Comparison of ENCODE assay signal across 1 cellular context in the genomic region with DNA sequence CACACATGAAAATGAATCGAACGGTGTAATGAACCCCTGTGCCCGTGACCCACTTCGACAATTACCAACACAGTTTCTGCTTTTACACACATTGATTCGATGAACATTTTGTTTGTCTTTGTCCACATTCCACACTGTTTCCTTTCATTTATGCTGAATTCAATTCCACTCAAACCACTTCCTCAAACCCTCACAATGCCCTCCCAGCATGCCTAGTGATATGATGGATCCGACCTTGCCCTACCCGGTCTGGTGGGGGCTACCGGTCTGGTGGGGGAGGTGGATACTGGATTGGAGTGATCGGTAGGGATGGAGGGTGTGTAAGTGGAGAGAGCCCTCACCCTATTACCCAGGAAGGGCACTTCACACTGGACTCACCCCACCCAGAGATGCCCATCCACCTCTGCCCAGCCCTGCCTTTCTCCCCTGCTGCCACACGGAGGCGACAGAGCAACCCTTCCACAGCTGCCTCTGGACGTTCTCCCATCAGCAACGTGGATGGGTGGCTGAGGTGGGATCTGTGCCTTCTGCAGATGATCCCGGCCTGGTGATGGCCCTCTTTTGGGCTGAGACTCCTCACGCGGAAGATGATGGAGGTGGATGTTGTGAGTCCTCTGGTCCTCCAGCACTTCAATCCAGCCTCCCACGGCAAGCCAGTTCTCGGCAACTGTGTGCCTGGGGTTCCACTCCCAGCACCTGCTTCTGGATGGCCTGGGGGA.
TF ChIP-seq lines count a peak whose summit lies in the region.

No MANE protein-coding gene starts in this region.

TF ChIP-seq in HepG2, 621 proteins besides CTCF, POLR2A, EP300 and RAD21 (continued from another document and continues in another):
- TF ChIP-seq, protein P1, sequence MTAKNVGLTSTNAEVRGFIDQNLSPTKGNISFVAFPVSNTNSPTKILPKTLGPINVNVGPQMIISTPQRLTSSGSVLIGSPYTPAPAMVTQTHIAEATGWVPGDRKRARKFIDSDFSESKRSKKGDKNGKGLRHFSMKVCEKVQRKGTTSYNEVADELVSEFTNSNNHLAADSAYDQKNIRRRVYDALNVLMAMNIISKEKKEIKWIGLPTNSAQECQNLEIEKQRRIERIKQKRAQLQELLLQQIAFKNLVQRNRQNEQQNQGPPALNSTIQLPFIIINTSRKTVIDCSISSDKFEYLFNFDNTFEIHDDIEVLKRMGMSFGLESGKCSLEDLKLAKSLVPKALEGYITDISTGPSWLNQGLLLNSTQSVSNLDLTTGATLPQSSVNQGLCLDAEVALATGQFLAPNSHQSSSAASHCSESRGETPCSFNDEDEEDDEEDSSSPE (CRISPR knock-in tag; IDR thresholded peaks at IDR 0.05) = no peak
- TF ChIP-seq, protein P2, sequence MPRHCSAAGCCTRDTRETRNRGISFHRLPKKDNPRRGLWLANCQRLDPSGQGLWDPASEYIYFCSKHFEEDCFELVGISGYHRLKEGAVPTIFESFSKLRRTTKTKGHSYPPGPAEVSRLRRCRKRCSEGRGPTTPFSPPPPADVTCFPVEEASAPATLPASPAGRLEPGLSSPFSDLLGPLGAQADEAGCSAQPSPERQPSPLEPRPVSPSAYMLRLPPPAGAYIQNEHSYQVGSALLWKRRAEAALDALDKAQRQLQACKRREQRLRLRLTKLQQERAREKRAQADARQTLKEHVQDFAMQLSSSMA (CRISPR knock-in tag; IDR thresholded peaks at IDR 0.05) = no peak
- TF ChIP-seq FOXK1 (CRISPR knock-in tag; IDR thresholded peaks at IDR 0.05; ENCODE audit: borderline replicate concordance, low read depth) (no peak), DMAP1 (CRISPR knock-in tag; IDR thresholded peaks at IDR 0.05) (no peak), ZBTB38 (CRISPR knock-in tag; IDR thresholded peaks at IDR 0.05) (peak; percentile 33; the same call in 1 of the 2 replicates), KAT7 (CRISPR knock-in tag; IDR thresholded peaks at IDR 0.05; ENCODE audit: borderline replicate concordance) (no peak), ATF1 (CRISPR knock-in tag; IDR thresholded peaks at IDR 0.05) (no peak), ATF7 (IDR thresholded peaks at IDR 0.05) (no peak), ATF7 (CRISPR knock-in tag; IDR thresholded peaks at IDR 0.05) (no peak), GFI1 (CRISPR knock-in tag; IDR thresholded peaks at IDR 0.05; ENCODE audit: borderline replicate concordance) (no peak), NPAS2 (CRISPR knock-in tag; IDR thresholded peaks at IDR 0.05; ENCODE audit: borderline replicate concordance) (no peak), ZNF547 (CRISPR knock-in tag; IDR thresholded peaks at IDR 0.05) (no peak), ZNF720 (CRISPR knock-in tag; IDR thresholded peaks at IDR 0.05) (no peak), ZMYM2 (CRISPR knock-in tag; IDR thresholded peaks at IDR 0.05) (no peak), MEIS2 (CRISPR knock-in tag; IDR thresholded peaks at IDR 0.05) (0 out of 2 replicates have a peak, but pooled peaks have one; percentile 19), ETV6 (CRISPR knock-in tag; conservative IDR thresholded peaks at IDR 0.05) (no peak), ZFY (CRISPR knock-in tag; IDR thresholded peaks at IDR 0.05) (no peak), SIN3A (IDR thresholded peaks at IDR 0.05; ENCODE audit: borderline replicate concordance, low read depth, low read length) (no peak), MYNN (CRISPR knock-in tag; IDR thresholded peaks at IDR 0.05; ENCODE audit: low read depth) (no peak), U2AF2 (IDR thresholded peaks at IDR 0.05; ENCODE audit: low read depth, low read length) (no peak), AHR (CRISPR knock-in tag; IDR thresholded peaks at IDR 0.05) (peak; percentile 53; the same call in 1 of the 2 replicates), RBFOX2 (IDR thresholded peaks at IDR 0.05; ENCODE audit: low read depth, low read length) (no peak), ZNF839 (CRISPR knock-in tag; IDR thresholded peaks at IDR 0.05; ENCODE audit: borderline replicate concordance) (no peak), ARNTL (CRISPR knock-in tag; IDR thresholded peaks at IDR 0.05) (no peak), NCOA5 (CRISPR knock-in tag; IDR thresholded peaks at IDR 0.05) (no peak), TRIM24 (CRISPR knock-in tag; IDR thresholded peaks at IDR 0.05) (no peak), RFX3 (CRISPR knock-in tag; IDR thresholded peaks at IDR 0.05) (no peak), ZNF484 (CRISPR knock-in tag; IDR thresholded peaks at IDR 0.05; ENCODE audit: borderline replicate concordance, low read depth) (no peak), AGO2 (optimal IDR thresholded peaks at IDR 0.05; ENCODE audit: low read depth, low read length) (no peak), POGZ (CRISPR knock-in tag; IDR thresholded peaks at IDR 0.05) (no peak), TMF1 (CRISPR knock-in tag; IDR thresholded peaks at IDR 0.05; ENCODE audit: low read depth) (no peak), KLF6 (CRISPR knock-in tag; IDR thresholded peaks at IDR 0.05) (no peak), MIER2 (CRISPR knock-in tag; IDR thresholded peaks at IDR 0.05) (no peak), ZNF7 (CRISPR knock-in tag; IDR thresholded peaks at IDR 0.05) (no peak), SPEN (CRISPR knock-in tag; IDR thresholded peaks at IDR 0.05; ENCODE audit: low read depth) (0 out of 2 replicates have a peak, but pooled peaks have one; percentile 16), CHD2 (IDR thresholded peaks at IDR 0.05; ENCODE audit: low read depth, low read length) (no peak), FOSL2 (CRISPR knock-in tag; IDR thresholded peaks at IDR 0.05) (no peak), ZNF672 (CRISPR knock-in tag; IDR thresholded peaks at IDR 0.05) (no peak), ZSCAN25 (CRISPR knock-in tag; IDR thresholded peaks at IDR 0.05) (no peak), TCF7 (IDR thresholded peaks at IDR 0.05; ENCODE audit: low read depth) (no peak), ZBTB8A (CRISPR knock-in tag; IDR thresholded peaks at IDR 0.05; ENCODE audit: borderline replicate concordance, low read depth) (no peak)
- TF ChIP-seq, protein P3, sequence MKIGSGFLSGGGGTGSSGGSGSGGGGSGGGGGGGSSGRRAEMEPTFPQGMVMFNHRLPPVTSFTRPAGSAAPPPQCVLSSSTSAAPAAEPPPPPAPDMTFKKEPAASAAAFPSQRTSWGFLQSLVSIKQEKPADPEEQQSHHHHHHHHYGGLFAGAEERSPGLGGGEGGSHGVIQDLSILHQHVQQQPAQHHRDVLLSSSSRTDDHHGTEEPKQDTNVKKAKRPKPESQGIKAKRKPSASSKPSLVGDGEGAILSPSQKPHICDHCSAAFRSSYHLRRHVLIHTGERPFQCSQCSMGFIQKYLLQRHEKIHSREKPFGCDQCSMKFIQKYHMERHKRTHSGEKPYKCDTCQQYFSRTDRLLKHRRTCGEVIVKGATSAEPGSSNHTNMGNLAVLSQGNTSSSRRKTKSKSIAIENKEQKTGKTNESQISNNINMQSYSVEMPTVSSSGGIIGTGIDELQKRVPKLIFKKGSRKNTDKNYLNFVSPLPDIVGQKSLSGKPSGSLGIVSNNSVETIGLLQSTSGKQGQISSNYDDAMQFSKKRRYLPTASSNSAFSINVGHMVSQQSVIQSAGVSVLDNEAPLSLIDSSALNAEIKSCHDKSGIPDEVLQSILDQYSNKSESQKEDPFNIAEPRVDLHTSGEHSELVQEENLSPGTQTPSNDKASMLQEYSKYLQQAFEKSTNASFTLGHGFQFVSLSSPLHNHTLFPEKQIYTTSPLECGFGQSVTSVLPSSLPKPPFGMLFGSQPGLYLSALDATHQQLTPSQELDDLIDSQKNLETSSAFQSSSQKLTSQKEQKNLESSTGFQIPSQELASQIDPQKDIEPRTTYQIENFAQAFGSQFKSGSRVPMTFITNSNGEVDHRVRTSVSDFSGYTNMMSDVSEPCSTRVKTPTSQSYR (CRISPR knock-in tag; IDR thresholded peaks at IDR 0.05; ENCODE audit: borderline replicate concordance) = no peak
- TF ChIP-seq, protein P4, sequence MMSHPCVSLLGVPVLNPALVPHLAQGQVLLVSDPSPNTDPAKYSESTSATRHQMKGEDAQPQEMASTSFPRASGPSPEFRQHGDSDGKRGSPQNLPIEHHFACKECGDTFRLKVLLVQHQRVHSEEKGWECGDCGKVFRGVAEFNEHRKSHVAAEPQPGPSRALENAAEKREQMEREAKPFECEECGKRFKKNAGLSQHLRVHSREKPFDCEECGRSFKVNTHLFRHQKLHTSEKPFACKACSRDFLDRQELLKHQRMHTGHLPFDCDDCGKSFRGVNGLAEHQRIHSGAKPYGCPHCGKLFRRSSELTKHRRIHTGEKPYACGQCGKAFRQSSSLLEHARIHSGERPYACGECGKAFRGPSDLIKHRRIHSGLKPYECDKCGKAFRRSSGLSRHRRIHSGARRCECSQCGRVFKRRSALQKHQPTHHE (CRISPR knock-in tag; IDR thresholded peaks at IDR 0.05; ENCODE audit: borderline replicate concordance) = no peak
- TF ChIP-seq, protein P5, sequence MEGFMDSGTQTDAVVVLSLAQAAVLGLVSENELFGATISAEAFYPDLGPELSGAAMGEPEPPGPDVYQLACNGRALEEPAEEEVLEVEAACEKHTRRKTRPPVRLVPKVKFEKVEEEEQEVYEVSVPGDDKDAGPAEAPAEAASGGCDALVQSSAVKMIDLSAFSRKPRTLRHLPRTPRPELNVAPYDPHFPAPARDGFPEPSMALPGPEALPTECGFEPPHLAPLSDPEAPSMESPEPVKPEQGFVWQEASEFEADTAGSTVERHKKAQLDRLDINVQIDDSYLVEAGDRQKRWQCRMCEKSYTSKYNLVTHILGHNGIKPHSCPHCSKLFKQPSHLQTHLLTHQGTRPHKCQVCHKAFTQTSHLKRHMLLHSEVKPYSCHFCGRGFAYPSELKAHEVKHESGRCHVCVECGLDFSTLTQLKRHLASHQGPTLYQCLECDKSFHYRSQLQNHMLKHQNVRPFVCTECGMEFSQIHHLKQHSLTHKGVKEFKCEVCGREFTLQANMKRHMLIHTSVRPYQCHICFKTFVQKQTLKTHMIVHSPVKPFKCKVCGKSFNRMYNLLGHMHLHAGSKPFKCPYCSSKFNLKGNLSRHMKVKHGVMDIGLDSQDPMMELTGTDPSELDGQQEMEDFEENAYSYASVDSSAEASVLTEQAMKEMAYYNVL (CRISPR knock-in tag; IDR thresholded peaks at IDR 0.05; ENCODE audit: borderline replicate concordance) = no peak
- TF ChIP-seq, protein P6, sequence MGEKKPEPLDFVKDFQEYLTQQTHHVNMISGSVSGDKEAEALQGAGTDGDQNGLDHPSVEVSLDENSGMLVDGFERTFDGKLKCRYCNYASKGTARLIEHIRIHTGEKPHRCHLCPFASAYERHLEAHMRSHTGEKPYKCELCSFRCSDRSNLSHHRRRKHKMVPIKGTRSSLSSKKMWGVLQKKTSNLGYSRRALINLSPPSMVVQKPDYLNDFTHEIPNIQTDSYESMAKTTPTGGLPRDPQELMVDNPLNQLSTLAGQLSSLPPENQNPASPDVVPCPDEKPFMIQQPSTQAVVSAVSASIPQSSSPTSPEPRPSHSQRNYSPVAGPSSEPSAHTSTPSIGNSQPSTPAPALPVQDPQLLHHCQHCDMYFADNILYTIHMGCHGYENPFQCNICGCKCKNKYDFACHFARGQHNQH (CRISPR knock-in tag; IDR thresholded peaks at IDR 0.05) = no peak; the same call in 1 of the 2 replicates
- TF ChIP-seq, protein P7, sequence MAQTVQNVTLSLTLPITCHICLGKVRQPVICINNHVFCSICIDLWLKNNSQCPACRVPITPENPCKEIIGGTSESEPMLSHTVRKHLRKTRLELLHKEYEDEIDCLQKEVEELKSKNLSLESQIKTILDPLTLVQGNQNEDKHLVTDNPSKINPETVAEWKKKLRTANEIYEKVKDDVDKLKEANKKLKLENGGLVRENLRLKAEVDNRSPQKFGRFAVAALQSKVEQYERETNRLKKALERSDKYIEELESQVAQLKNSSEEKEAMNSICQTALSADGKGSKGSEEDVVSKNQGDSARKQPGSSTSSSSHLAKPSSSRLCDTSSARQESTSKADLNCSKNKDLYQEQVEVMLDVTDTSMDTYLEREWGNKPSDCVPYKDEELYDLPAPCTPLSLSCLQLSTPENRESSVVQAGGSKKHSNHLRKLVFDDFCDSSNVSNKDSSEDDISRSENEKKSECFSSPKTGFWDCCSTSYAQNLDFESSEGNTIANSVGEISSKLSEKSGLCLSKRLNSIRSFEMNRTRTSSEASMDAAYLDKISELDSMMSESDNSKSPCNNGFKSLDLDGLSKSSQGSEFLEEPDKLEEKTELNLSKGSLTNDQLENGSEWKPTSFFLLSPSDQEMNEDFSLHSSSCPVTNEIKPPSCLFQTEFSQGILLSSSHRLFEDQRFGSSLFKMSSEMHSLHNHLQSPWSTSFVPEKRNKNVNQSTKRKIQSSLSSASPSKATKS (CRISPR knock-in tag; IDR thresholded peaks at IDR 0.05) = no peak
- TF ChIP-seq, protein P8, sequence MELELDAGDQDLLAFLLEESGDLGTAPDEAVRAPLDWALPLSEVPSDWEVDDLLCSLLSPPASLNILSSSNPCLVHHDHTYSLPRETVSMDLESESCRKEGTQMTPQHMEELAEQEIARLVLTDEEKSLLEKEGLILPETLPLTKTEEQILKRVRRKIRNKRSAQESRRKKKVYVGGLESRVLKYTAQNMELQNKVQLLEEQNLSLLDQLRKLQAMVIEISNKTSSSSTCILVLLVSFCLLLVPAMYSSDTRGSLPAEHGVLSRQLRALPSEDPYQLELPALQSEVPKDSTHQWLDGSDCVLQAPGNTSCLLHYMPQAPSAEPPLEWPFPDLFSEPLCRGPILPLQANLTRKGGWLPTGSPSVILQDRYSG (CRISPR knock-in tag; IDR thresholded peaks at IDR 0.05) = no peak
- TF ChIP-seq, protein P9, sequence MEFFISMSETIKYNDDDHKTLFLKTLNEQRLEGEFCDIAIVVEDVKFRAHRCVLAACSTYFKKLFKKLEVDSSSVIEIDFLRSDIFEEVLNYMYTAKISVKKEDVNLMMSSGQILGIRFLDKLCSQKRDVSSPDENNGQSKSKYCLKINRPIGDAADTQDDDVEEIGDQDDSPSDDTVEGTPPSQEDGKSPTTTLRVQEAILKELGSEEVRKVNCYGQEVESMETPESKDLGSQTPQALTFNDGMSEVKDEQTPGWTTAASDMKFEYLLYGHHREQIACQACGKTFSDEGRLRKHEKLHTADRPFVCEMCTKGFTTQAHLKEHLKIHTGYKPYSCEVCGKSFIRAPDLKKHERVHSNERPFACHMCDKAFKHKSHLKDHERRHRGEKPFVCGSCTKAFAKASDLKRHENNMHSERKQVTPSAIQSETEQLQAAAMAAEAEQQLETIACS (CRISPR knock-in tag; IDR thresholded peaks at IDR 0.05) = no peak
- TF ChIP-seq, protein P10, sequence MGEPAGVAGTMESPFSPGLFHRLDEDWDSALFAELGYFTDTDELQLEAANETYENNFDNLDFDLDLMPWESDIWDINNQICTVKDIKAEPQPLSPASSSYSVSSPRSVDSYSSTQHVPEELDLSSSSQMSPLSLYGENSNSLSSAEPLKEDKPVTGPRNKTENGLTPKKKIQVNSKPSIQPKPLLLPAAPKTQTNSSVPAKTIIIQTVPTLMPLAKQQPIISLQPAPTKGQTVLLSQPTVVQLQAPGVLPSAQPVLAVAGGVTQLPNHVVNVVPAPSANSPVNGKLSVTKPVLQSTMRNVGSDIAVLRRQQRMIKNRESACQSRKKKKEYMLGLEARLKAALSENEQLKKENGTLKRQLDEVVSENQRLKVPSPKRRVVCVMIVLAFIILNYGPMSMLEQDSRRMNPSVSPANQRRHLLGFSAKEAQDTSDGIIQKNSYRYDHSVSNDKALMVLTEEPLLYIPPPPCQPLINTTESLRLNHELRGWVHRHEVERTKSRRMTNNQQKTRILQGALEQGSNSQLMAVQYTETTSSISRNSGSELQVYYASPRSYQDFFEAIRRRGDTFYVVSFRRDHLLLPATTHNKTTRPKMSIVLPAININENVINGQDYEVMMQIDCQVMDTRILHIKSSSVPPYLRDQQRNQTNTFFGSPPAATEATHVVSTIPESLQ (CRISPR knock-in tag; conservative IDR thresholded peaks at IDR 0.05) = no peak
